Comparison of ENCODE assay signal across 11 cellular contexts in genomic region chr6:31765910-31766794, GRCh38. TPM values are rescaled to one million over a fixed set of nuclear protein-coding genes. Genes with fewer than 3 reads are reported as not detected.
A peak's percentile ranks its signal among the peaks of the same experiment; 100 is the strongest.
DNase-seq lines count a peak whose midpoint lies in the region; TF ChIP-seq lines count a peak whose summit lies in the region.
"Had no signal": no experiment of that assay in that cellular context is flagged by ENCODE, and none has a peak within 500 bp of the region (broad histone marks: within the 10 kb centered on the region; RNA-seq: fewer than 3 reads in every experiment).

No MANE protein-coding gene starts in this region.

- no peaks in the 10 kb centered on the region for H3K79me2 ChIP-seq in GM23248 (ENCODE audit: insufficient read depth)

- H3K36me3 ChIP-seq in GM23248 (ENCODE audit: low read depth) (no peaks in the 10 kb centered on the region), brain microvascular endothelial cell (replicated peaks) (no peaks in the 10 kb centered on the region), skeletal muscle tissue (ENCODE audit: control insufficient read depth in 3 of 3, insufficient read depth in 3 of 3, low read length in 3 of 3) (peaks cover 12 to 17% (median 16%) of the 10 kb centered on the region in 3 donors)

- peak overlapping the region; percentile 71 for H2AFZ ChIP-seq in GM23248

- H3K9ac ChIP-seq in GM23248 = peak overlapping the region; percentile 5; the same call in 1 of the 2 replicates
- H3K9ac ChIP-seq in skeletal muscle tissue (ENCODE audit: low read depth in 1 of 3, low read length in 3 of 3) = peak overlapping the region in 2 of 3 donors; percentile 33

- no peaks in the 10 kb centered on the region for H3K9me3 Mint-ChIP-seq in chondrocyte (ENCODE audit: low read depth)

- H3K4me3 Mint-ChIP-seq in chondrocyte (ENCODE audit: unreplicated experiment) = no peak overlapping the region

- in situ Hi-C loops in GM23248 (cut with MboI) = no loop called here
- in situ Hi-C loops in brain microvascular endothelial cell (cut with HindIII; ENCODE audit: low pct_ligation_motif_present, low sequenced_read_pairs) = no loop called here

- WGBS in GM23248 (ENCODE audit: low coverage in 1 of 2, low lambda C conversion rate in 2 of 2, missing lambda C conversion rate in 2 of 2), 2 experiments = 35 to 36% methylated on average over 35 to 42 of the region's 42 CpGs

- H3K4me2 ChIP-seq in GM23248 (ENCODE audit: unreplicated experiment) = peak overlapping the region; percentile 67

- peaks cover 2% of the 10 kb centered on the region for H3K36me3 Mint-ChIP-seq in chondrocyte (ENCODE audit: low read depth)

- H3K27ac Mint-ChIP-seq in chondrocyte (ENCODE audit: unreplicated experiment) = no peak overlapping the region

- H3K4me1 Mint-ChIP-seq in chondrocyte (ENCODE audit: low read depth) = peaks cover 10% of the 10 kb centered on the region

- no peaks in the 10 kb centered on the region for H3K27me3 Mint-ChIP-seq in chondrocyte (ENCODE audit: low read depth)
- H3K27me3 Mint-ChIP-seq: brain had no signal

- H3K27ac ChIP-seq in GM23248 (no peak overlapping the region), brain microvascular endothelial cell (no peak overlapping the region), skeletal muscle tissue (ENCODE audit: low read depth, low read length) (no peak overlapping the region)

- H3K4me3 ChIP-seq in GM23248 (peak overlapping the region; percentile 39), brain microvascular endothelial cell (ENCODE audit: low read depth, low read length) (peak overlapping the region; percentile 41), skeletal muscle tissue (ENCODE audit: low read length in 3 of 3) (peak overlapping the region in 2 of 3 donors; percentile 9 to 52)

- DNase-seq in GM23248 (peak; percentile 35), brain microvascular endothelial cell (no peak), iPS-NIHi7 (ENCODE audit: extremely low spot score) (peak; percentile 93), kidney glomerular epithelial cell (lab: John Stamatoyannopoulos, UW) (no peak), cerebellar nuclear complex (lab: John Stamatoyannopoulos, UW) (no peak), globus pallidus (ENCODE audit: low spot score) (no peak), chondrocyte (ENCODE audit: low spot score) (no peak)
- DNase-seq: DND-41, NCI-H2171 had no signal

- no peaks in the 10 kb centered on the region for H3K27me3 ChIP-seq in GM23248 (replicated peaks; ENCODE audit: insufficient read depth)
- H3K27me3 ChIP-seq in brain microvascular endothelial cell (replicated peaks) = no peaks in the 10 kb centered on the region
- H3K27me3 ChIP-seq in skeletal muscle tissue (ENCODE audit: control insufficient read depth in 3 of 3, insufficient read depth in 3 of 3, low read length in 3 of 3) = no peaks in the 10 kb centered on the region

- no peak for TF ChIP-seq CTCF in brain microvascular endothelial cell (IDR thresholded peaks at IDR 0.05; ENCODE audit: low read depth, low read length, missing control alignments)
- TF ChIP-seq CTCF in chondrocyte (IDR thresholded peaks at IDR 0.05) = no peak

- H3K9me2 ChIP-seq in GM23248 (ENCODE audit: insufficient read depth) = no peaks in the 10 kb centered on the region

- H3K4me1 ChIP-seq in GM23248 (ENCODE audit: insufficient read depth) (peaks cover 9% of the 10 kb centered on the region), skeletal muscle tissue (ENCODE audit: control insufficient read depth in 3 of 3, insufficient read depth in 3 of 3, low read length in 3 of 3) (peaks cover 0 to 6% (median 2%) of the 10 kb centered on the region in 3 donors)

- no peaks in the 10 kb centered on the region for H3F3A ChIP-seq in GM23248 (ENCODE audit: insufficient read depth)

- H4K20me1 ChIP-seq in GM23248 (ENCODE audit: insufficient read depth) = no peaks in the 10 kb centered on the region

- H3K9me3 ChIP-seq in GM23248 (ENCODE audit: low read depth) (no peaks in the 10 kb centered on the region), skeletal muscle tissue (ENCODE audit: control insufficient read depth in 3 of 3, low read length in 3 of 3) (no peaks in the 10 kb centered on the region)

RNA-seq across cellular contexts. Expression of gene SAPCD1, which starts 3.7 kb away (rescaled TPM):
- 2.5 TPM in 1 of 2 replicates, not detected in the other for total RNA-seq in GM23248 (2014; rRNA removed; shearing (Covaris generic))
- polyA plus RNA-seq in GM23248 (2016; fragmentation: Nextera tagmentation; extraction: Ambion mirVana) = 0.85 and 1.3 TPM in 2 replicates
- 1.0 TPM for total RNA-seq in skeletal muscle tissue
- 1.3 to 2.4 TPM (median 1.4 TPM) in 3 replicates for total RNA-seq in chondrocyte

RNA-seq across cellular contexts. Expression of gene VWA7, which starts 11.0 kb away (rescaled TPM):
- 0.54 TPM in 1 of 2 replicates, not detected in the other for total RNA-seq in GM23248 (2014; rRNA removed; shearing (Covaris generic))
- 0.37 and 0.56 TPM in 2 replicates for polyA plus RNA-seq in GM23248 (2016; fragmentation: Nextera tagmentation; extraction: Ambion mirVana)
- total RNA-seq in skeletal muscle tissue (1.0 TPM), chondrocyte (0.15 to 0.62 TPM (median 0.17 TPM) in 3 replicates)

RNA-seq across cellular contexts. Expression of gene MSH5, which starts 26.3 kb away (rescaled TPM):
- 4.3 and 7.1 TPM in 2 replicates for total RNA-seq in GM23248 (2014; rRNA removed; shearing (Covaris generic))
- 2.0 and 2.9 TPM in 2 replicates for polyA plus RNA-seq in GM23248 (2016; fragmentation: Nextera tagmentation; extraction: Ambion mirVana)
- 3.1 TPM for total RNA-seq in skeletal muscle tissue
- total RNA-seq in chondrocyte = 8.4 to 17.4 TPM (median 9.4 TPM) in 3 replicates

RNA-seq across cellular contexts. Expression of gene VARS1, which starts 29.4 kb away (rescaled TPM):
- 47.6 and 66.4 TPM in 2 replicates for total RNA-seq in GM23248 (2014; rRNA removed; shearing (Covaris generic))
- 39.1 and 39.8 TPM in 2 replicates for polyA plus RNA-seq in GM23248 (2016; fragmentation: Nextera tagmentation; extraction: Ambion mirVana)
- 42.3 TPM for total RNA-seq in skeletal muscle tissue
- 71.1 to 101 TPM (median 71.9 TPM) in 3 replicates for total RNA-seq in chondrocyte

RNA-seq across cellular contexts. Expression of gene CLIC1, which starts 29.8 kb away (rescaled TPM):
- 447 and 576 TPM in 2 replicates for total RNA-seq in GM23248 (2014; rRNA removed; shearing (Covaris generic))
- polyA plus RNA-seq in GM23248 (2016; fragmentation: Nextera tagmentation; extraction: Ambion mirVana) = 784 and 791 TPM in 2 replicates
- total RNA-seq in skeletal muscle tissue (152 TPM), chondrocyte (256 to 328 TPM (median 317 TPM) in 3 replicates)

Comparison
In these comparisons a context has a peak if more than half of its experiments do, and no peak if none do; other contexts are left out.
1. DNase-seq: peak in GM23248 (single experiment) and iPS-NIHi7 (single experiment); none in brain microvascular endothelial cell (single experiment), kidney glomerular epithelial cell (single experiment), cerebellar nuclear complex (0 of 2), globus pallidus (single experiment) and chondrocyte (single experiment).
2. Peak in every context shown above with its lines, with median percentiles within 50 percentile points of each other: H3K4me3 ChIP-seq.